In genomic region chr9:133606722-133607053, GRCh38 we compare ENCODE assay signal across 17 cellular contexts. TPM values are rescaled to one million over a fixed set of nuclear protein-coding genes. Genes with fewer than 3 reads are reported as not detected.
"Had no signal": no experiment of that assay in that cellular context is flagged by ENCODE, and none has a peak within 500 bp of the region (broad histone marks: within the 10 kb centered on the region; RNA-seq: fewer than 3 reads in every experiment).

No MANE protein-coding gene starts in this region.

- H3K9me3 ChIP-seq: breast epithelium, sigmoid colon had no signal

- H3K4me3 ChIP-seq: breast epithelium, sigmoid colon had no signal

- H3K4me1 ChIP-seq: breast epithelium had no signal

- H3K36me3 ChIP-seq: breast epithelium, sigmoid colon had no signal

- DNase-seq: activated CD4-positive, alpha-beta memory T cell treated with anti-CD3 and anti-CD28 coated beads, Interleukin-2, amount 10 ng/mL, durations not matched to agents 7 days and 5 days; activated CD8-positive, alpha-beta memory T cell treated with anti-CD3 and anti-CD28 coated beads, Interleukin-2, amount 50 U/mL, for 4 hours; activated naive CD8-positive, alpha-beta T cell treated with anti-CD3 and anti-CD28 coated beads, Interleukin-2, amount 10 ng/mL, durations not matched to agents 7 days and 5 days; anterior cingulate cortex; occipital lobe; sigmoid colon; stimulated activated CD4-positive, alpha-beta T cell treated with anti-CD3 and anti-CD28 coated beads, Interleukin-12 subunit alpha, Interleukin-12 subunit beta, amount 100 ng/mL, for 4 hours; stimulated activated CD4-positive, alpha-beta T cell treated with anti-CD3 and anti-CD28 coated beads, Interleukin-2, amount 100 ng/mL, for 48 hours; stimulated activated naive CD4-positive, alpha-beta T cell treated with Interleukin-2 at 50 U/mL for 16 hours; T1000 had no signal

- H3K27ac ChIP-seq: breast epithelium, sigmoid colon had no signal

RNA-seq across cellular contexts. Expression of gene FAM163B, which starts 2.5 kb away (rescaled TPM):
- total RNA-seq: activated CD4-positive, alpha-beta memory T cell treated with anti-CD3 and anti-CD28 coated beads, Interleukin-2, amount 10 ng/mL, durations not matched to agents 7 days and 5 days; activated naive CD8-positive, alpha-beta T cell treated with anti-CD3 and anti-CD28 coated beads, Interleukin-2, amount 10 ng/mL, durations not matched to agents 7 days and 5 days; breast epithelium; chondrocyte; dermis microvascular lymphatic vessel endothelial cell; glomerular endothelial cell; natural killer cell treated with Interleukin-12 subunit alpha and Interleukin-12 subunit beta and Interleukin-15 and Interleukin-18, amount 100 ng/mL, for 72 hours; pulmonary artery endothelial cell had no signal
- polyA plus RNA-seq: esophagus had no signal

RNA-seq across cellular contexts. Expression of gene DBH, which starts 29.5 kb away (rescaled TPM):
- total RNA-seq: activated CD4-positive, alpha-beta memory T cell treated with anti-CD3 and anti-CD28 coated beads, Interleukin-2, amount 10 ng/mL, durations not matched to agents 7 days and 5 days; activated naive CD8-positive, alpha-beta T cell treated with anti-CD3 and anti-CD28 coated beads, Interleukin-2, amount 10 ng/mL, durations not matched to agents 7 days and 5 days; breast epithelium; chondrocyte; dermis microvascular lymphatic vessel endothelial cell; glomerular endothelial cell; natural killer cell treated with Interleukin-12 subunit alpha and Interleukin-12 subunit beta and Interleukin-15 and Interleukin-18, amount 100 ng/mL, for 72 hours; occipital lobe; pulmonary artery endothelial cell; sigmoid colon had no signal
